In the genomic region with DNA sequence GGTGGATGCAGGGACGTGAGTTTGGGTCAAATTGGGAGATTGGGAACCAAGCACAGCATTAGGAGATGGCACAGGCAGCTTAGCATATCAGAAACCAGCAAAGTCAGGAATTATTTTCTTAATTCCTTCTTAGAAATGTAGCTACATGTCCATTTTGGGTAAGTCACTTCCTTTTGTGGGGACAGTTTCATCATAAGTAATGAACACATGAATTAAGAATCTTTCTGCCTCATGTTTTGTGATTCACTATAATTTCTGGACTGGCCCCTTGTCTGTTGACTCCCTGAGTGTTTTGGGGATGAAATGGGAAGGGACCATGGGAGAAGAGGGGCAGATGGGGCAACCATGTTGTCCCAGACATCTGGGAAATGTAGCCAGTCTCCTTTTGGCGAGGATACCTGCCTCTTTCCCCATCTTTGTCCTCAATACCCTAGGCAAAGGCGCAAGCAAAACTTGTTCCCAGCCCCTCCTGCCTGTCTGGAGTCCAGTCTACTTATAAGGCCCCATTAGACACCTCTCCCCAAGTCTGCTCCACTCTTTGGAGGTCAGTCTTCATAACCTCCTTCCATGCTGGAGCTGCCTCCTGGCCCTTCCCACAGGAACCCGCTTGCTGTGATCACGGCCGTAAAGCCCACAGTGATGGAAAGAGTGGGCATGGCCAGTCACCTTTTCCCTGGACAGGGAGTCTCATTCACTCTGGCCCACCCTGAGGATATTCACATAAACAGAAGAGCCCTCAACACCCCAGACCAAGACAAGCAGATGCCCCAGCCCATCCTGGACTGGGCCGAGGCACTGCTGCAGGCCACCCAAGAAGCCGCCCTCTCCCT, we compare ENCODE assay signal across 16 cellular contexts. TPM values are rescaled to one million over a fixed set of nuclear protein-coding genes. Genes with fewer than 3 reads are reported as not detected.
DNase-seq lines count a peak whose midpoint lies in the region; ATAC-seq and TF ChIP-seq lines count a peak whose summit lies in the region.
"Had no signal": no experiment of that assay in that cellular context is flagged by ENCODE, and none has a peak within 500 bp of the region (broad histone marks: within the 10 kb centered on the region; RNA-seq: fewer than 3 reads in every experiment).

No MANE protein-coding gene starts in this region.

- no peak overlapping the region for H3K4me3 Mint-ChIP-seq in activated CD8-positive, alpha-beta memory T cell treated with anti-CD3 and anti-CD28 coated beads, Interleukin-2, amount 10 ng/mL, durations not matched to agents 7 days and 5 days
- no peak overlapping the region for H3K4me3 Mint-ChIP-seq in glutamatergic neuron (ENCODE audit: unreplicated experiment)
- H3K4me3 Mint-ChIP-seq: activated naive CD8-positive, alpha-beta T cell treated with anti-CD3 and anti-CD28 coated beads, Interleukin-2, amount 10 ng/mL, durations not matched to agents 7 days and 5 days had no signal

- TF ChIP-seq CTCF in AG10803 (conservative IDR thresholded peaks at IDR 0.05; ENCODE audit: low read length) (no peak), glutamatergic neuron (IDR thresholded peaks at IDR 0.05; ENCODE audit: partially characterized antibody, unreplicated experiment) (no peak)

- H3K4me1 Mint-ChIP-seq in activated CD8-positive, alpha-beta memory T cell treated with anti-CD3 and anti-CD28 coated beads, Interleukin-2, amount 10 ng/mL, durations not matched to agents 7 days and 5 days = peaks cover 11% of the 10 kb centered on the region
- H3K4me1 Mint-ChIP-seq in glutamatergic neuron (ENCODE audit: low read depth, unreplicated experiment) = peaks cover 15% of the 10 kb centered on the region

- H3K36me3 Mint-ChIP-seq in activated CD8-positive, alpha-beta memory T cell treated with anti-CD3 and anti-CD28 coated beads, Interleukin-2, amount 10 ng/mL, durations not matched to agents 7 days and 5 days = peaks cover 7% of the 10 kb centered on the region
- H3K36me3 Mint-ChIP-seq in glutamatergic neuron (ENCODE audit: unreplicated experiment) = no peaks in the 10 kb centered on the region

- peak overlapping the region; percentile 49 for H3K27ac Mint-ChIP-seq in activated CD8-positive, alpha-beta memory T cell treated with anti-CD3 and anti-CD28 coated beads, Interleukin-2, amount 10 ng/mL, durations not matched to agents 7 days and 5 days
- peak overlapping the region; percentile 43 for H3K27ac Mint-ChIP-seq in glutamatergic neuron (ENCODE audit: unreplicated experiment)
- H3K27ac Mint-ChIP-seq: activated naive CD8-positive, alpha-beta T cell treated with anti-CD3 and anti-CD28 coated beads, Interleukin-2, amount 10 ng/mL, durations not matched to agents 7 days and 5 days had no signal

- H3K4me3 ChIP-seq in AG10803 (ENCODE audit: low read length) = no peak overlapping the region
- H3K4me3 ChIP-seq: heart right ventricle, testis had no signal

- H3K9me3 Mint-ChIP-seq in activated CD8-positive, alpha-beta memory T cell treated with anti-CD3 and anti-CD28 coated beads, Interleukin-2, amount 10 ng/mL, durations not matched to agents 7 days and 5 days (ENCODE audit: low read depth) = no peaks in the 10 kb centered on the region
- H3K9me3 Mint-ChIP-seq in glutamatergic neuron (ENCODE audit: unreplicated experiment) = peaks cover 4% of the 10 kb centered on the region
- H3K9me3 Mint-ChIP-seq: activated naive CD8-positive, alpha-beta T cell treated with anti-CD3 and anti-CD28 coated beads, Interleukin-2, amount 10 ng/mL, durations not matched to agents 7 days and 5 days had no signal

- CTCF ChIA-PET in activated CD8-positive, alpha-beta memory T cell treated with anti-CD3 and anti-CD28 coated beads, Interleukin-2, amount 10 ng/mL, durations not matched to agents 7 days and 5 days (lab: Charles Lee) = no interaction called here

- ATAC-seq in activated CD8-positive, alpha-beta memory T cell treated with anti-CD3 and anti-CD28 coated beads, Interleukin-2, amount 10 ng/mL, durations not matched to agents 7 days and 5 days = no peak
- no peak for ATAC-seq in GM19397 (IDR thresholded peaks at IDR 0.05; ENCODE audit: unreplicated experiment)
- ATAC-seq in HG03460 (IDR thresholded peaks at IDR 0.05; ENCODE audit: unreplicated experiment) = no peak
- ATAC-seq in HG02885 (IDR thresholded peaks at IDR 0.05; ENCODE audit: poor library complexity, unreplicated experiment) = no peak
- ATAC-seq: heart right ventricle had no signal

- H3K27me3 Mint-ChIP-seq in activated CD8-positive, alpha-beta memory T cell treated with anti-CD3 and anti-CD28 coated beads, Interleukin-2, amount 10 ng/mL, durations not matched to agents 7 days and 5 days = no peaks in the 10 kb centered on the region
- peaks cover 2% of the 10 kb centered on the region for H3K27me3 Mint-ChIP-seq in glutamatergic neuron (ENCODE audit: unreplicated experiment)
- H3K27me3 Mint-ChIP-seq: activated naive CD8-positive, alpha-beta T cell treated with anti-CD3 and anti-CD28 coated beads, Interleukin-2, amount 10 ng/mL, durations not matched to agents 7 days and 5 days had no signal

- DNase-seq in AG10803 (ENCODE audit: low read depth) (peak; percentile 42), ELR (ENCODE audit: low read depth) (peak; percentile 48), glutamatergic neuron (no peak), putamen (ENCODE audit: low spot score) (no peak)
- no peak for DNase-seq in activated CD8-positive, alpha-beta memory T cell treated with anti-CD3 and anti-CD28 coated beads, Interleukin-2, amount 10 ng/mL, durations not matched to agents 7 days and 5 days
- DNase-seq: activated naive CD8-positive, alpha-beta T cell treated with anti-CD3 and anti-CD28 coated beads, Interleukin-2, amount 10 ng/mL, durations not matched to agents 7 days and 5 days; caudate nucleus; heart right ventricle; MM.1S; posterior cingulate gyrus; SHP77 treated with DMSO at 0.1 percent for 48 hours; T1000; testis had no signal

RNA-seq across cellular contexts. Expression of a gene that starts 25.7 kb away (rescaled TPM):
- total RNA-seq in activated CD8-positive, alpha-beta memory T cell treated with anti-CD3 and anti-CD28 coated beads, Interleukin-2, amount 10 ng/mL, durations not matched to agents 7 days and 5 days = 100 to 1,000 TPM; 215 to 293 TPM
- 293 TPM for total RNA-seq in glutamatergic neuron (ENCODE audit: unreplicated experiment)

RNA-seq across cellular contexts. Expression of a gene that starts 45.5 kb away (rescaled TPM):
- 100 to 1,000 TPM; 183 to 220 TPM for total RNA-seq in activated CD8-positive, alpha-beta memory T cell treated with anti-CD3 and anti-CD28 coated beads, Interleukin-2, amount 10 ng/mL, durations not matched to agents 7 days and 5 days
- total RNA-seq in glutamatergic neuron (ENCODE audit: unreplicated experiment) = 60.5 TPM

Comparison
In these comparisons a context has a peak if more than half of its experiments do, and no peak if none do; other contexts are left out.
1. DNase-seq: peak in AG10803 (single experiment) and ELR (single experiment); none in activated CD8-positive, alpha-beta memory T cell treated with anti-CD3 and anti-CD28 coated beads, Interleukin-2, amount 10 ng/mL, durations not matched to agents 7 days and 5 days (single experiment), glutamatergic neuron (single experiment) and putamen (single experiment).